ENCODE assay signal across 11 cellular contexts in genomic region chr20:51365670-51366069, GRCh38.
DNase-seq lines count a peak whose midpoint lies in the region; ATAC-seq and TF ChIP-seq lines count a peak whose summit lies in the region.
"Had no signal": no experiment of that assay in that cellular context is flagged by ENCODE, and none has a peak within 500 bp of the region (broad histone marks: within the 10 kb centered on the region; RNA-seq: fewer than 3 reads in every experiment).

No MANE protein-coding gene starts in this region.

- no peak overlapping the region for H3K4me3 ChIP-seq in esophagus squamous epithelium

- CTCF ChIA-PET in RWPE1 (lab: Yijun Ruan, JAX), result interaction anchor here (0.7 to 2.1 kb wide), 2 partner anchors 15 to 378 kb away, joined by 5 to 8 read pairs; no protein-coding TSS in a partner anchor
- CTCF ChIA-PET in HEK293T (lab: Yijun Ruan, JAX), result no interaction called here

- H3K9me3 ChIP-seq in esophagus squamous epithelium, result peaks cover 0 to 3% (median 0%) of the 10 kb centered on the region in 3 donors

- no peak for TF ChIP-seq CTCF in RWPE1 (conservative IDR thresholded peaks at IDR 0.05; ENCODE audit: low read depth)
- TF ChIP-seq CTCF in esophagus squamous epithelium (IDR thresholded peaks at IDR 0.05), result no peak

- no peaks in the 10 kb centered on the region for H3K36me3 ChIP-seq in esophagus squamous epithelium

- no peak for ATAC-seq in HG03135 (IDR thresholded peaks at IDR 0.05; ENCODE audit: unreplicated experiment)
- ATAC-seq: activated CD4-positive, alpha-beta T cell treated with anti-CD3 and anti-CD28 coated beads for 36 hours had no signal

- H3K4me1 ChIP-seq in esophagus squamous epithelium, result peaks cover 2 to 20% (median 3%) of the 10 kb centered on the region in 3 donors

- intact Hi-C loops in esophagus squamous epithelium (cut with DNase I), result no loop called here
- intact Hi-C loops in posterior vena cava (cut with DNase I), result no loop called here

- TF ChIP-seq POLR2A in esophagus squamous epithelium (IDR thresholded peaks at IDR 0.05), result no peak

- POLR2A ChIA-PET in RWPE1 (lab: Yijun Ruan, JAX; ENCODE audit: low non-redundant PET) (no interaction called here), HEK293T (lab: Yijun Ruan, JAX) (no interaction called here)

- WGBS in esophagus squamous epithelium, 2 donors, result 70 to 93% methylated on average over 2 to 3 of the region's 3 CpGs

- DNase-seq in AG20443 (ENCODE audit: low spot score) (peak; percentile 82), RWPE1 (ENCODE audit: low spot score) (peak; percentile 88), esophagus squamous epithelium (lab: John Stamatoyannopoulos, UW) (no peak), posterior vena cava (ENCODE audit: low spot score) (peak; percentile 80), NCI-H1417 treated with DMSO at 0.1 percent for 48 hours (lab: John Stamatoyannopoulos, UW) (no peak), HEK293T (ENCODE audit: extremely low spot score) (no peak), DMS153 treated with DMSO at 0.1 percent for 48 hours (lab: John Stamatoyannopoulos, UW; ENCODE audit: unreplicated experiment) (no peak)
- DNase-seq: activated CD4-positive, alpha-beta T cell treated with anti-CD3 and anti-CD28 coated beads for 36 hours; activated naive CD8-positive, alpha-beta T cell treated with anti-CD3 and anti-CD28 coated beads, Interleukin-2, amount 10 ng/mL, durations not matched to agents 7 days and 5 days; CD4-positive, CD25-positive, alpha-beta regulatory T cell had no signal

- H3K27ac ChIP-seq in RWPE1 (peak overlapping the region; percentile 91), esophagus squamous epithelium (peak overlapping the region in 3 of 4 donors; percentile 59 to 82 (median 79))

- no peaks in the 10 kb centered on the region for H3K27me3 ChIP-seq in esophagus squamous epithelium

TF ChIP-seq in HEK293T, 16 proteins besides CTCF, POLR2A, EP300 and RAD21:
- no peak for TF ChIP-seq TARDBP (IDR thresholded peaks at IDR 0.05)
- TF ChIP-seq BHLHE40 (IDR thresholded peaks at IDR 0.05; ENCODE audit: borderline replicate concordance), result no peak
- TF ChIP-seq FOXK2 (IDR thresholded peaks at IDR 0.05), result no peak
- TF ChIP-seq FOXA1 (IDR thresholded peaks at IDR 0.05), result no peak
- TF ChIP-seq SP1 (IDR thresholded peaks at IDR 0.05), result no peak
- no peak for TF ChIP-seq CTBP1 (IDR thresholded peaks at IDR 0.05; ENCODE audit: borderline replicate concordance)
- no peak for TF ChIP-seq NFRKB (IDR thresholded peaks at IDR 0.05)
- no peak for TF ChIP-seq SUZ12 (IDR thresholded peaks at IDR 0.05)
- TF ChIP-seq HDGF (IDR thresholded peaks at IDR 0.05; ENCODE audit: borderline replicate concordance), result no peak
- no peak for TF ChIP-seq PKNOX1 (IDR thresholded peaks at IDR 0.05)
TF ChIP-seq in HEK293T: peak in this region for 0.

Comparison
In these comparisons a context has a peak if more than half of its experiments do, and no peak if none do; other contexts are left out.
1. DNase-seq: peak in AG20443 (single experiment), RWPE1 (single experiment) and posterior vena cava (single experiment); none in esophagus squamous epithelium (single experiment), NCI-H1417 treated with DMSO at 0.1 percent for 48 hours (single experiment), HEK293T (single experiment) and DMS153 treated with DMSO at 0.1 percent for 48 hours (single experiment).